ENCODE assay signal across 8 cellular contexts in the genomic region with DNA sequence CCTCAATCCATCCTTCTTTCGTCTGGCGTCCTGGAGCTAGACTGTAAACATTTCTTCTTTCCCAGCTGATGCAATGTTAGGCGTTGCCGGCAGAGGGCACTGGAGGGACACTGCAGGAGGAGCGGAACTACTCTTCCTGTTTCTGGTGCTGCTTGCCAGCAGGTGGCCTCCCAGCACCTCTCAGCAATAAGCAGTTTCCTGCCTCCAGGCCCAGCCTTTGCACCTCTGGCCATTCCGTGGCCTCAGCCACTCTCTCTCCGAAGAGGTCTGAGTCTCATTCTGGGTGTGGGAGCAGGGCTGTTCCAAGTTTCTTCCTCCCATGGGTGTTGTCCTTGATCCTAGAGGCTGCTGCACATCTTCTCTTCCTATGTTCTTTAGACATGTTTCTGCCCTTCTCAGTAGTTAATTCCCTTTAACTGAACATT. TPM values are rescaled to one million over a fixed set of nuclear protein-coding genes. Genes with fewer than 3 reads are reported as not detected.
DNase-seq lines count a peak whose midpoint lies in the region; TF ChIP-seq lines count a peak whose summit lies in the region.

No MANE protein-coding gene starts in this region.

- TF ChIP-seq CTCF in HFF-Myc (IDR thresholded peaks at IDR 0.05; ENCODE audit: low read depth, low read length, missing control alignments) (peak; percentile 100), vagina (IDR thresholded peaks at IDR 0.05) (peak; percentile 92 to 98 (median 97))

- H3K9me3 ChIP-seq in vagina = no peaks in the 10 kb centered on the region

- peaks cover 3% of the 10 kb centered on the region for H3K27me3 Mint-ChIP-seq in activated naive CD4-positive, alpha-beta T cell treated with anti-CD3 and anti-CD28 coated beads, Interleukin-2, amount 50 U/mL, for 24 hours

- H3K4me3 ChIP-seq in HFF-Myc (replicated peaks; ENCODE audit: low read depth, low read length) (no peak overlapping the region), vagina (no peak overlapping the region)

- H3K27ac ChIP-seq in vagina = no peak overlapping the region

- H3K4me3 Mint-ChIP-seq in activated naive CD4-positive, alpha-beta T cell treated with anti-CD3 and anti-CD28 coated beads, Interleukin-2, amount 50 U/mL, for 24 hours = no peak overlapping the region

- peak overlapping the region; percentile 77 for H3K27ac Mint-ChIP-seq in activated naive CD4-positive, alpha-beta T cell treated with anti-CD3 and anti-CD28 coated beads, Interleukin-2, amount 50 U/mL, for 24 hours

- no peaks in the 10 kb centered on the region for H3K27me3 ChIP-seq in vagina

- no peaks in the 10 kb centered on the region for H3K4me1 ChIP-seq in vagina

- intact Hi-C loops in head of caudate nucleus (cut with DNase I) (no loop called here), posterior vena cava (cut with DNase I) (loop anchor here in 1 of 2 donors (5.0 kb wide), 1 partner anchor 54 kb away; no protein-coding TSS in a partner anchor), vagina (cut with DNase I) (no loop called here)

- no peaks in the 10 kb centered on the region for H3K36me3 Mint-ChIP-seq in activated naive CD4-positive, alpha-beta T cell treated with anti-CD3 and anti-CD28 coated beads, Interleukin-2, amount 50 U/mL, for 24 hours

- H3K9me3 Mint-ChIP-seq in activated naive CD4-positive, alpha-beta T cell treated with anti-CD3 and anti-CD28 coated beads, Interleukin-2, amount 50 U/mL, for 24 hours = peaks cover under 1% of the 10 kb centered on the region

- no peaks in the 10 kb centered on the region for H3K36me3 ChIP-seq in vagina

- DNase-seq in GF-D8 (lab: John Stamatoyannopoulos, UW) (peak; percentile 34), HFF-Myc (ENCODE audit: extremely low read depth, low read depth) (peak; percentile 72), NCI-H128 (lab: John Stamatoyannopoulos, UW; ENCODE audit: unreplicated experiment) (peak; percentile 85), SKM-1 (lab: John Stamatoyannopoulos, UW; ENCODE audit: unreplicated experiment) (peak; percentile 24), head of caudate nucleus (peak; percentile 76 to 94 (median 88)), posterior vena cava (ENCODE audit: low spot score) (peak; percentile 94), vagina (ENCODE audit: extremely low spot score in 2 of 2) (peak in 1 of 2 donors; percentile 84)

- no peak for TF ChIP-seq POLR2A in vagina (IDR thresholded peaks at IDR 0.05)

- peaks cover 21% of the 10 kb centered on the region for H3K4me1 Mint-ChIP-seq in activated naive CD4-positive, alpha-beta T cell treated with anti-CD3 and anti-CD28 coated beads, Interleukin-2, amount 50 U/mL, for 24 hours

RNA-seq across cellular contexts. Expression of gene ASPG, which starts 7.5 kb away (rescaled TPM):
- total RNA-seq in posterior vena cava (1 to 10 TPM; 1.3 to 3.2 TPM), vagina (3.7 TPM)
